ENCODE assay signal across 8 cellular contexts in the genomic region with DNA sequence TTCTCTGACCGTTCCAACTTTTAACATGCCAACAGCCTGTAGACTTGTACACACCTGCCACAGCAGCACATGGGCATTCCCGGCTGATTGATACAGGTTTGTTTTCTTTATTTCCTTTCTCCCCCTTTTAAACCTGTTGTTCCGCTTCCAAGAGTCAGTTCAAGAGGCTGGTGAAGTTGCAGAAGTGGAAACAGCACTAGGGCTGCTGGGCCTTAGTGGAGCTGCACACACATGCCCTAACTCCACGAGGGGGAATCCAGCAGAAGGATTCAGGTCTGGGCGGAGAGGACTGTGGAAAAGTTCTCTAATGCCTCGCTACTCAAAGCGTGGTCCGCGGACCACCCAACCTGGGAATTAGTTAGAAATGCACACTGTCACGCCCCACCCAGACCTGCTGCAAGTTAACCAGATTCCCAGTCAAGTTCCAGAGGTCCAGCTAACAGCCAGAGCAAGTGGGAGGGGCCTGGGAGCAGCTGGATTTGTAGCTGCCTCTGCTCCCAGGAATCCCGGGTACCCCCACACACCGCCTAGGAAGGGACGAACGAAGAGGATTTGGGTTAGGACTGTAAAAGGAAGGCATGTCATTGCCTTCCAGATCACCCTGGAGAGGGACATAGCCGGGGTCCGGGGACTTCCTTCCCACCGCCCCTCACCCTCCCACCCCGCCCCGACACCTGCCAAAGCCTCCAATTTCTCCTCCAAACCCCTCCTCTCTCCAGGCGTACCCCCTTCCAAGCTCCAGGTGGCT. TPM values are rescaled to one million over a fixed set of nuclear protein-coding genes. Genes with fewer than 3 reads are reported as not detected.
DNase-seq lines count a peak whose midpoint lies in the region; FAIRE-seq and TF ChIP-seq lines count a peak whose summit lies in the region.

No MANE protein-coding gene starts in this region.

- peak overlapping the region; percentile 81 for H3K9ac ChIP-seq in SU-DHL-6 (ENCODE audit: low read length)

- H3K27ac ChIP-seq in SU-DHL-6 (ENCODE audit: low read depth, low read length), result no peak overlapping the region

- CTCF ChIA-PET in AG04449 (lab: Yijun Ruan, JAX), result interaction anchor here (1.0 to 2.7 kb wide), 4 partner anchors 11 to 535 kb away, joined by 3 to 13 read pairs (median 4); no protein-coding TSS in a partner anchor

- peak overlapping the region; percentile 73 for H3K4me2 ChIP-seq in SU-DHL-6 (ENCODE audit: low read depth, low read length, poor library complexity, severe bottlenecking)

- TF ChIP-seq CTCF in AG04449 (IDR thresholded peaks at IDR 0.05; ENCODE audit: insufficient read depth, low read length, missing control alignments) (no peak), GM06990 (IDR thresholded peaks at IDR 0.05; ENCODE audit: insufficient read depth, low read length, poor library complexity, severe bottlenecking) (no peak), SU-DHL-6 (IDR thresholded peaks at IDR 0.05; ENCODE audit: insufficient read depth, low read length, poor library complexity, severe bottlenecking) (no peak), epithelial cell of esophagus (IDR thresholded peaks at IDR 0.05; ENCODE audit: insufficient read depth, low read depth, low read length, missing control alignments) (no peak)

- H4K20me1 ChIP-seq in SU-DHL-6 (ENCODE audit: low read depth, low read length), result no peaks in the 10 kb centered on the region

- no peaks in the 10 kb centered on the region for H3K9me2 ChIP-seq in SU-DHL-6 (replicated peaks; ENCODE audit: insufficient read depth, low read length)

- H2AFZ ChIP-seq in SU-DHL-6 (ENCODE audit: low read depth, low read length, severe bottlenecking), result peak overlapping the region; percentile 99

- no peaks in the 10 kb centered on the region; the same call in 1 of the 2 replicates for H3F3A ChIP-seq in SU-DHL-6 (ENCODE audit: insufficient read depth)

- DNase-seq in AG04449 (ENCODE audit: low read depth, low spot score), result no peak
- peak; percentile 22 for DNase-seq in GM06990 (ENCODE audit: extremely low read depth, insufficient read length)
- peak; percentile 18 for DNase-seq in HK-2 (ENCODE audit: unreplicated experiment)
- DNase-seq in epithelial cell of esophagus (ENCODE audit: low read depth), result peak; percentile 91
- DNase-seq in urothelium cell line (ENCODE audit: low spot score), result peak; percentile 67
- no peak for DNase-seq in activated CD4-positive, CD25-positive, alpha-beta regulatory T cell treated with anti-CD3 and anti-CD28 coated beads, Interleukin-2, amount 50 U/mL, for 72 hours

- FAIRE-seq in urothelium cell line (lab: Jason Lieb, UNC), result peak; percentile 88

- peaks cover 50% of the 10 kb centered on the region for H3K4me1 ChIP-seq in mononuclear cell (ENCODE audit: insufficient read depth, low read length)

- H3K4me3 ChIP-seq in AG04449 (ENCODE audit: low read depth, low read length) (peak overlapping the region; percentile 87), GM06990 (replicated peaks; ENCODE audit: low read depth, low read length) (peak overlapping the region; percentile 83), SU-DHL-6 (ENCODE audit: insufficient read depth, low read length, poor library complexity, severe bottlenecking) (peak overlapping the region; percentile 81), epithelial cell of esophagus (ENCODE audit: low read length) (peak overlapping the region; percentile 72), mononuclear cell (ENCODE audit: low read length) (peak overlapping the region; percentile 64)

- no peaks in the 10 kb centered on the region for H3K27me3 ChIP-seq in GM06990 (replicated peaks; ENCODE audit: control insufficient read depth, insufficient read depth, low read length)
- H3K27me3 ChIP-seq in SU-DHL-6 (ENCODE audit: low read length), result no peaks in the 10 kb centered on the region
- H3K27me3 ChIP-seq in mononuclear cell (ENCODE audit: insufficient read depth, low read length), result no peaks in the 10 kb centered on the region

- POLR2A ChIA-PET in AG04449 (lab: Yijun Ruan, JAX), result no interaction called here

- H3K36me3 ChIP-seq in GM06990 (ENCODE audit: control insufficient read depth, insufficient read depth, low read length) (peaks cover 8% of the 10 kb centered on the region), SU-DHL-6 (ENCODE audit: low read length) (no peaks in the 10 kb centered on the region)

- H3K9me3 ChIP-seq in SU-DHL-6 (ENCODE audit: insufficient read depth, low read length), result no peaks in the 10 kb centered on the region
- H3K9me3 ChIP-seq in mononuclear cell (ENCODE audit: low read depth, low read length), result no peaks in the 10 kb centered on the region

- H3K79me2 ChIP-seq in SU-DHL-6 (ENCODE audit: insufficient read depth, low read length), result peaks cover 8% of the 10 kb centered on the region

RNA-seq across cellular contexts. Expression of a gene that starts 0.5 kb away (rescaled TPM):
- total RNA-seq in mononuclear cell, result 14.4 TPM

Comparison
In these comparisons a context has a peak if more than half of its experiments do, and no peak if none do; other contexts are left out.
1. DNase-seq: peak in GM06990 (single experiment), HK-2 (single experiment), epithelial cell of esophagus (single experiment) and urothelium cell line (single experiment); none in AG04449 (single experiment) and activated CD4-positive, CD25-positive, alpha-beta regulatory T cell treated with anti-CD3 and anti-CD28 coated beads, Interleukin-2, amount 50 U/mL, for 72 hours (single experiment).
2. Peak in every context shown above with its lines, with median percentiles within 50 percentile points of each other: H3K4me3 ChIP-seq.